In the genomic region with DNA sequence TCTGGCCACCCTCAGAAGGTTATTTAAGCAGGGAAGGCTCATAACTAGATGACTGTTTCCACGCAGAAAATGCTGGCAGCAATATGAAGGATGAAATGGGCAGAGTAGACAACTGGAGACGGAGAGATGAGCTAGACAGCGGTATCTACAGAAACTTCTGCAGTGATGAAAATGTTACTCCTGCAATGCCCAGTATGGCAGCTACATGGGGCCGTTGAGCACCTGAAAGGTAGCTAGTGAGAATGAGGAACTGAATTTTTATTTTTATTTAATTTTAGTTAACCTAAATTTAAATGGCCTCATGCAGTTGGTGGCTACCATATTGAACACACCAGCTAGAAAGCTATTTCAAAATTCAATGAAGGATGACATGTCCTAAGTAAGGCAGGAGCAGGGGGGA, we compare ENCODE assay signal across 1 cellular context.
TF ChIP-seq lines count a peak whose summit lies in the region.

No MANE protein-coding gene starts in this region.

TF ChIP-seq in HCT116, 20 proteins besides CTCF, POLR2A, EP300 and RAD21:
- TF ChIP-seq SIN3A (IDR thresholded peaks at IDR 0.05; ENCODE audit: low read depth), result no peak
